ENCODE assay signal across 8 cellular contexts in genomic region chr2:197498937-197499593, GRCh38. TPM values are rescaled to one million over a fixed set of nuclear protein-coding genes. Genes with fewer than 3 reads are reported as not detected.
DNase-seq lines count a peak whose midpoint lies in the region; ATAC-seq and TF ChIP-seq lines count a peak whose summit lies in the region.

No MANE protein-coding gene starts in this region.

- ATAC-seq in GM21576 (IDR thresholded peaks at IDR 0.05; ENCODE audit: unreplicated experiment) (peak; percentile 24), GM18519 (IDR thresholded peaks at IDR 0.05; ENCODE audit: low FRiP score, unreplicated experiment) (no peak)

- no peak overlapping the region for H2AFZ ChIP-seq in Karpas-422 (ENCODE audit: low read length)
- no peak overlapping the region for H2AFZ ChIP-seq in smooth muscle cell (ENCODE audit: low read depth)

- H3K9ac ChIP-seq in Karpas-422 (ENCODE audit: low read length) (peak overlapping the region; percentile 97), smooth muscle cell (ENCODE audit: low read depth) (peak overlapping the region; percentile 92)

- TF ChIP-seq CTCF in VCaP (conservative IDR thresholded peaks at IDR 0.05) = no peak
- TF ChIP-seq CTCF in cardiac fibroblast (IDR thresholded peaks at IDR 0.05; ENCODE audit: low read depth, low read length) = no peak
- TF ChIP-seq CTCF in smooth muscle cell (IDR thresholded peaks at IDR 0.05; ENCODE audit: borderline replicate concordance, insufficient read depth, poor library complexity, severe bottlenecking) = no peak

- no peaks in the 10 kb centered on the region for H3K27me3 ChIP-seq in Karpas-422 (ENCODE audit: low read length)
- H3K27me3 ChIP-seq in smooth muscle cell (ENCODE audit: low read depth) = no peaks in the 10 kb centered on the region

- H3K4me2 ChIP-seq in Karpas-422 (ENCODE audit: low read depth, low read length, poor library complexity, severe bottlenecking) (peak overlapping the region; percentile 81), smooth muscle cell (peak overlapping the region; percentile 97)

- H3K4me3 ChIP-seq in Karpas-422 (ENCODE audit: low read length) (peak overlapping the region; percentile 97), cardiac fibroblast (replicated peaks in 1 of 2; ENCODE audit: low read depth in 2 of 2, low read length in 2 of 2) (peak overlapping the region; percentile 81 to 85), smooth muscle cell (peak overlapping the region; percentile 86)

- peak; percentile 30 for DNase-seq in DMS79 treated with DMSO at 0.1 percent for 48 hours (lab: John Stamatoyannopoulos, UW)
- DNase-seq in Karpas-422 = peak; percentile 84
- peak; percentile 55 to 57 for DNase-seq in cardiac fibroblast (ENCODE audit: low read depth in 2 of 2)
- peak; percentile 31 for DNase-seq in inferior parietal cortex (ENCODE audit: extremely low spot score)
- DNase-seq in smooth muscle cell (lab: John Stamatoyannopoulos, UW; ENCODE audit: unreplicated experiment) = peak; percentile 33

- WGBS in smooth muscle cell (ENCODE audit: low lambda C conversion rate) = under 1% methylated on average over 43 of the region's 46 CpGs

- H3K36me3 ChIP-seq in Karpas-422 (ENCODE audit: insufficient read depth, low read length) = peaks cover 81% of the 10 kb centered on the region
- peaks cover 17% of the 10 kb centered on the region for H3K36me3 ChIP-seq in smooth muscle cell (ENCODE audit: low read depth)

- no peaks in the 10 kb centered on the region for H3F3A ChIP-seq in smooth muscle cell (ENCODE audit: low read depth)

- no peaks in the 10 kb centered on the region for H3K9me2 ChIP-seq in Karpas-422 (replicated peaks; ENCODE audit: insufficient read depth, low read length)

- H4K20me1 ChIP-seq in Karpas-422 (ENCODE audit: insufficient read depth, low read depth, low read length) (peaks cover 31% of the 10 kb centered on the region), smooth muscle cell (ENCODE audit: low read depth) (peaks cover 38% of the 10 kb centered on the region)

- H3K9me3 ChIP-seq in Karpas-422 (ENCODE audit: low read length) (no peaks in the 10 kb centered on the region), smooth muscle cell (replicated peaks; ENCODE audit: low read depth) (no peaks in the 10 kb centered on the region)

- H3K79me2 ChIP-seq in Karpas-422 (ENCODE audit: low read length) (peaks cover 83% of the 10 kb centered on the region), smooth muscle cell (ENCODE audit: low read depth) (peaks cover 88% of the 10 kb centered on the region)

- H3K4me1 ChIP-seq in Karpas-422 (ENCODE audit: low read length) (peaks cover 44% of the 10 kb centered on the region), smooth muscle cell (ENCODE audit: low read depth) (peaks cover 38% of the 10 kb centered on the region)

- H3K27ac ChIP-seq in Karpas-422 (ENCODE audit: low read length) (peak overlapping the region; percentile 85), VCaP (peak overlapping the region; percentile 95), smooth muscle cell (ENCODE audit: low read depth) (peak overlapping the region; percentile 98)

RNA-seq across cellular contexts. Expression of gene HSPD1, which starts 0.6 kb away (rescaled TPM):
- total RNA-seq in Karpas-422 (2014; rRNA removed; shearing (Covaris generic); ENCODE audit: low replicate concordance) = 241 and 246 TPM in 2 replicates
- 139 and 145 TPM in 2 replicates for total RNA-seq in smooth muscle cell
- 142 and 152 TPM in 2 replicates for polyA plus RNA-seq in smooth muscle cell

RNA-seq across cellular contexts. Expression of gene HSPE1, which starts 1.1 kb away (rescaled TPM):
- 132 and 192 TPM in 2 replicates for total RNA-seq in Karpas-422 (2014; rRNA removed; shearing (Covaris generic); ENCODE audit: low replicate concordance)
- total RNA-seq in smooth muscle cell = 116 and 132 TPM in 2 replicates
- 158 and 174 TPM in 2 replicates for polyA plus RNA-seq in smooth muscle cell

RNA-seq across cellular contexts. Expression of gene MOB4, which starts 16.8 kb away (rescaled TPM):
- 16.1 and 36.9 TPM in 2 replicates for total RNA-seq in Karpas-422 (2014; rRNA removed; shearing (Covaris generic); ENCODE audit: low replicate concordance)
- total RNA-seq in smooth muscle cell = 73.1 and 84.7 TPM in 2 replicates
- polyA plus RNA-seq in smooth muscle cell = 62.9 and 69.3 TPM in 2 replicates

RNA-seq across cellular contexts. Expression of gene COQ10B, which starts 45.7 kb away (rescaled TPM):
- total RNA-seq in Karpas-422 (2014; rRNA removed; shearing (Covaris generic); ENCODE audit: low replicate concordance) = 12.3 and 23.5 TPM in 2 replicates
- 50.6 and 74.0 TPM in 2 replicates for total RNA-seq in smooth muscle cell
- polyA plus RNA-seq in smooth muscle cell = 52.4 and 61.5 TPM in 2 replicates

Comparison
In these comparisons a context has a peak if more than half of its experiments do, and no peak if none do; other contexts are left out.
1. DNase-seq: peak in every context shown above with its lines; median percentile 84 in Karpas-422; 56 in cardiac fibroblast; 33 in smooth muscle cell; 31 in inferior parietal cortex; 30 in DMS79 treated with DMSO at 0.1 percent for 48 hours.